Comparison of ENCODE assay signal across 21 cellular contexts in genomic region chr5:122030251-122030650, GRCh38. TPM values are rescaled to one million over a fixed set of nuclear protein-coding genes. Genes with fewer than 3 reads are reported as not detected.
DNase-seq lines count a peak whose midpoint lies in the region; ATAC-seq and TF ChIP-seq lines count a peak whose summit lies in the region.
"Had no signal": no experiment of that assay in that cellular context is flagged by ENCODE, and none has a peak within 500 bp of the region (broad histone marks: within the 10 kb centered on the region; RNA-seq: fewer than 3 reads in every experiment).

No MANE protein-coding gene starts in this region.

- H3K27me3 ChIP-seq in cardiac muscle cell (no peaks in the 10 kb centered on the region), adipocyte (replicated peaks; ENCODE audit: control insufficient read depth, insufficient read depth, low read length) (no peaks in the 10 kb centered on the region), hepatocyte (no peaks in the 10 kb centered on the region), smooth muscle cell (ENCODE audit: low read depth) (no peaks in the 10 kb centered on the region)
- H3K27me3 ChIP-seq: MG63, Peyer's patch, transverse colon had no signal

- H3K36me3 ChIP-seq in cardiac muscle cell (no peaks in the 10 kb centered on the region), adipocyte (ENCODE audit: control insufficient read depth, insufficient read depth, low read length, severe bottlenecking) (peaks cover 13% of the 10 kb centered on the region), hepatocyte (replicated peaks; ENCODE audit: insufficient read depth, low read depth) (no peaks in the 10 kb centered on the region), smooth muscle cell (ENCODE audit: low read depth) (no peaks in the 10 kb centered on the region)

- intact Hi-C loops in Right ventricle myocardium inferior (cut with DNase I), result no loop called here

- H4K20me1 ChIP-seq in hepatocyte (ENCODE audit: insufficient read depth, poor library complexity, severe bottlenecking) (no peaks in the 10 kb centered on the region), smooth muscle cell (ENCODE audit: low read depth) (no peaks in the 10 kb centered on the region)

- no peak overlapping the region for H3K9ac ChIP-seq in adipocyte (ENCODE audit: low read length)
- no peak overlapping the region for H3K9ac ChIP-seq in smooth muscle cell (ENCODE audit: low read depth)

- no peaks in the 10 kb centered on the region for H3K9me3 ChIP-seq in cardiac muscle cell (ENCODE audit: low read depth)
- H3K9me3 ChIP-seq in adipocyte (ENCODE audit: control insufficient read depth, low read length), result no peaks in the 10 kb centered on the region
- no peaks in the 10 kb centered on the region for H3K9me3 ChIP-seq in hepatocyte (ENCODE audit: low read depth)
- H3K9me3 ChIP-seq in smooth muscle cell (replicated peaks; ENCODE audit: low read depth), result no peaks in the 10 kb centered on the region
- H3K9me3 ChIP-seq: MG63, Peyer's patch, transverse colon had no signal

- H3K9me2 ChIP-seq in hepatocyte (replicated peaks; ENCODE audit: insufficient read depth), result no peaks in the 10 kb centered on the region

- H3F3A ChIP-seq in smooth muscle cell (ENCODE audit: low read depth), result peaks cover 13% of the 10 kb centered on the region

- no peak overlapping the region for H3K27ac ChIP-seq in cardiac muscle cell
- H3K27ac ChIP-seq in hepatocyte, result peak overlapping the region; percentile 22
- H3K27ac ChIP-seq in smooth muscle cell (ENCODE audit: low read depth), result peak overlapping the region; percentile 18
- H3K27ac ChIP-seq: 22Rv1, C4-2B, Peyer's patch, transverse colon had no signal

- H3K4me1 ChIP-seq in cardiac muscle cell (ENCODE audit: low read depth) (no peaks in the 10 kb centered on the region), adipocyte (ENCODE audit: control insufficient read depth, insufficient read depth, low read length) (no peaks in the 10 kb centered on the region), hepatocyte (ENCODE audit: insufficient read depth) (peaks cover 8% of the 10 kb centered on the region), smooth muscle cell (ENCODE audit: low read depth) (peaks cover 6% of the 10 kb centered on the region)
- H3K4me1 ChIP-seq: Peyer's patch, transverse colon had no signal

- no peak overlapping the region for H2AFZ ChIP-seq in hepatocyte
- H2AFZ ChIP-seq in smooth muscle cell (ENCODE audit: low read depth), result no peak overlapping the region

- H3K79me2 ChIP-seq in hepatocyte (no peaks in the 10 kb centered on the region), smooth muscle cell (ENCODE audit: low read depth) (no peaks in the 10 kb centered on the region)

- H3K4me2 ChIP-seq in hepatocyte (no peak overlapping the region), smooth muscle cell (no peak overlapping the region)

- DNase-seq in cardiac muscle cell (ENCODE audit: low read depth in 1 of 2, low spot score in 1 of 2) (no peak), Right ventricle myocardium inferior (ENCODE audit: missing footprints) (no peak), adipocyte (ENCODE audit: low read depth) (peak; percentile 10), hepatocyte (ENCODE audit: low spot score) (peak; percentile 45), smooth muscle cell (lab: John Stamatoyannopoulos, UW; ENCODE audit: unreplicated experiment) (no peak), germinal center (ENCODE audit: low spot score) (no peak)
- DNase-seq: activated CD4-positive, alpha-beta T cell treated with anti-CD3 and anti-CD28 coated beads for 48 hours; DMS53; foreskin fibroblast; H7; MG63; NCI-H2227 treated with DMSO at 0.1 percent for 48 hours; Peyer's patch; stimulated activated CD4-positive, alpha-beta T cell treated with anti-CD3 and anti-CD28 coated beads, Interleukin-15, amount 100 ng/mL, for 24 hours; stimulated activated naive CD4-positive, alpha-beta T cell treated with Interleukin-2 at 50 U/mL for 16 hours; transverse colon had no signal

- ATAC-seq in Right ventricle myocardium inferior, result no peak
- no peak for ATAC-seq in GM18907 (IDR thresholded peaks at IDR 0.05; ENCODE audit: unreplicated experiment)
- ATAC-seq in GM21390 (IDR thresholded peaks at IDR 0.05; ENCODE audit: unreplicated experiment), result no peak

- TF ChIP-seq CTCF in cardiac muscle cell (IDR thresholded peaks at IDR 0.05; ENCODE audit: low read depth, low read length) (peak; percentile 6), hepatocyte (IDR thresholded peaks at IDR 0.05; ENCODE audit: poor library complexity) (peak; percentile 26), smooth muscle cell (IDR thresholded peaks at IDR 0.05; ENCODE audit: borderline replicate concordance, insufficient read depth, poor library complexity, severe bottlenecking) (no peak)

- H3K4me3 ChIP-seq in cardiac muscle cell, result no peak overlapping the region
- H3K4me3 ChIP-seq in adipocyte (ENCODE audit: low read length), result no peak overlapping the region
- no peak overlapping the region for H3K4me3 ChIP-seq in hepatocyte
- H3K4me3 ChIP-seq in smooth muscle cell, result no peak overlapping the region
- H3K4me3 ChIP-seq: lung, MG63, Peyer's patch, transverse colon had no signal

RNA-seq across cellular contexts. Expression of gene LOX, which starts 47.8 kb away (rescaled TPM):
- 3.5 and 4.6 TPM in 2 replicates for total RNA-seq in cardiac muscle cell
- polyA plus RNA-seq in cardiac muscle cell, result 2.0 and 2.6 TPM in 2 replicates
- total RNA-seq in Right ventricle myocardium inferior, result 5.0 TPM
- total RNA-seq in hepatocyte, result 98.2 and 120 TPM in 2 replicates
- 216 and 238 TPM in 2 replicates for polyA plus RNA-seq in hepatocyte
- 632 and 642 TPM in 2 replicates for total RNA-seq in smooth muscle cell
- 756 and 808 TPM in 2 replicates for polyA plus RNA-seq in smooth muscle cell

Comparison
In these comparisons a context has a peak if more than half of its experiments do, and no peak if none do; other contexts are left out.
1. DNase-seq: peak in adipocyte (single experiment) and hepatocyte (single experiment); none in cardiac muscle cell (0 of 2), Right ventricle myocardium inferior (single experiment), smooth muscle cell (single experiment) and germinal center (single experiment).
2. RNA of gene LOX, which starts 47.8 kb away (total RNA-seq): 632 to 642 TPM in smooth muscle cell and 98.2 to 120 TPM in hepatocyte; 5.0 TPM in Right ventricle myocardium inferior (single experiment) and 3.5 to 4.6 TPM in cardiac muscle cell; every median in the first group is over 10 times any median in the second.